ENCODE assay signal across 8 cellular contexts in the genomic region with DNA sequence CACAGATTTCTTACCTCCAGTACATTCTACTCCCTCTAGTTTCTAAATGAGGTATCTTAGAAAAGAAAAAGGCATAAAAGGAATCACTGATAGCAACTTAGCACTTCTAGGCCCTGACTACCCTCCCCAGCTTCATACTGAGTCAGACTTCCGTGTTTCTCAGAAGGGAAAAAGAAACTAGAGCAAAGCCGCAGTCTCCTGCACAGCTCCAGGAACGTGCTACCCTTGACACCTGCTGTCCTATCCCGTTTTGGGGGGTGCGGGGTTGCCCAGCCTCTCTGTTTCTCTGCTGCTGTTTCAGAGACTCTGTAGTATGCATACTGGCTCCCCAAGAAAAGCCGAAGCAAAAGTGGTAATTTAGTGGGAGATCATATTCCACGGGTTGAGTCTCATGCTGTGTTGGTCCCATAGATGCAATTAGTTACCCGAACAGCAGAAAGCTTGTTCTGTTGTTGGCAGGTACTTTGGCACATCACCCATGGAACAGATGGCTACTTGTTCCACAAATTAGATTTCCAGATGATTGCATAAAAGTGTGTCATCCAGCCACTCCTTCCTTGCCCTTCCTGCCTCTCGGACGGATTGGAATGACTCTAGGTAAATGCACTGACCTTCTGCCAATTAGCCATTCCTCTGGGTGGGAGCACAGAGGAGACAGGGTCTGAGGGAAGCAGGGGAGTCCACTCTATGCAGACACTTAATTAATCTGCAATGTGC.
DNase-seq lines count a peak whose midpoint lies in the region; ATAC-seq and TF ChIP-seq lines count a peak whose summit lies in the region.

No MANE protein-coding gene starts in this region.

- no peak for ATAC-seq in GM21576 (IDR thresholded peaks at IDR 0.05; ENCODE audit: unreplicated experiment)
- ATAC-seq in stimulated activated memory B cell treated with anti-CD40 and anti-IgM and Interleukin-4, amounts not matched to agents 10 μg/mL and 1 μg/mL and 100 μg/mL, for 72 hours: no peak

- DNase-seq in NCI-H1694 treated with DMSO at 0.1 percent for 48 hours (lab: John Stamatoyannopoulos, UW) (peak; percentile 95), astrocyte of the cerebellum (ENCODE audit: low read depth) (peak; percentile 5), tibial nerve (ENCODE audit: low spot score in 2 of 2) (no peak), epidermal melanocyte (ENCODE audit: insufficient read length, low spot score) (no peak)
- DNase-seq in activated CD4-positive, CD25-positive, alpha-beta regulatory T cell (lab: John Stamatoyannopoulos, UW): peak; percentile 9 to 64 (median 50)
- DNase-seq in stimulated activated CD8-positive, alpha-beta memory T cell treated with anti-CD3 and anti-CD28 coated beads, Interleukin-2, amount 100 ng/mL, for 1 hour (ENCODE audit: low read depth in 2 of 2): peak; percentile 13 to 31

- no peaks in the 10 kb centered on the region for H3K36me3 ChIP-seq in tibial nerve

- in situ Hi-C loops in astrocyte of the cerebellum (cut with HindIII; ENCODE audit: low sequenced_read_pairs): no loop called here

- H3K4me3 ChIP-seq in astrocyte of the cerebellum (ENCODE audit: low read depth, low read length) (no peak overlapping the region), tibial nerve (no peak overlapping the region)

- no peaks in the 10 kb centered on the region for H3K36me3 Mint-ChIP-seq in stimulated activated memory B cell treated with anti-CD40 and anti-IgM and Interleukin-4, amounts not matched to agents 10 μg/mL and 1 μg/mL and 100 μg/mL, for 72 hours

- H3K9me3 ChIP-seq in tibial nerve: no peaks in the 10 kb centered on the region

- no peak overlapping the region for H3K27ac Mint-ChIP-seq in stimulated activated memory B cell treated with anti-CD40 and anti-IgM and Interleukin-4, amounts not matched to agents 10 μg/mL and 1 μg/mL and 100 μg/mL, for 72 hours

- no peak overlapping the region for H3K4me3 Mint-ChIP-seq in stimulated activated memory B cell treated with anti-CD40 and anti-IgM and Interleukin-4, amounts not matched to agents 10 μg/mL and 1 μg/mL and 100 μg/mL, for 72 hours

- no peaks in the 10 kb centered on the region for H3K9me3 Mint-ChIP-seq in stimulated activated memory B cell treated with anti-CD40 and anti-IgM and Interleukin-4, amounts not matched to agents 10 μg/mL and 1 μg/mL and 100 μg/mL, for 72 hours

- no peaks in the 10 kb centered on the region for H3K27me3 Mint-ChIP-seq in stimulated activated memory B cell treated with anti-CD40 and anti-IgM and Interleukin-4, amounts not matched to agents 10 μg/mL and 1 μg/mL and 100 μg/mL, for 72 hours

- H3K4me1 Mint-ChIP-seq in stimulated activated memory B cell treated with anti-CD40 and anti-IgM and Interleukin-4, amounts not matched to agents 10 μg/mL and 1 μg/mL and 100 μg/mL, for 72 hours: peaks cover 19% of the 10 kb centered on the region

- no peaks in the 10 kb centered on the region for H3K27me3 ChIP-seq in tibial nerve

- no peak overlapping the region for H3K27ac ChIP-seq in tibial nerve

- TF ChIP-seq EP300 in tibial nerve (IDR thresholded peaks at IDR 0.05): no peak

- no peaks in the 10 kb centered on the region for H3K4me1 ChIP-seq in tibial nerve

- TF ChIP-seq POLR2A in tibial nerve (IDR thresholded peaks at IDR 0.05): no peak

- 72 to 80% methylated on average over 10 of the region's 10 CpGs for WGBS in tibial nerve, 2 donors

- TF ChIP-seq CTCF in astrocyte of the cerebellum (IDR thresholded peaks at IDR 0.05; ENCODE audit: low read depth, low read length, missing control alignments) (no peak), tibial nerve (IDR thresholded peaks at IDR 0.05) (no peak)

Comparison
In these comparisons a context has a peak if more than half of its experiments do, and no peak if none do; other contexts are left out.
1. DNase-seq: peak in NCI-H1694 treated with DMSO at 0.1 percent for 48 hours (single experiment), activated CD4-positive, CD25-positive, alpha-beta regulatory T cell (4 of 4), astrocyte of the cerebellum (single experiment) and stimulated activated CD8-positive, alpha-beta memory T cell treated with anti-CD3 and anti-CD28 coated beads, Interleukin-2, amount 100 ng/mL, for 1 hour (2 of 2); none in tibial nerve (0 of 2) and epidermal melanocyte (single experiment).